ENCODE assay signal across 16 cellular contexts in the genomic region with DNA sequence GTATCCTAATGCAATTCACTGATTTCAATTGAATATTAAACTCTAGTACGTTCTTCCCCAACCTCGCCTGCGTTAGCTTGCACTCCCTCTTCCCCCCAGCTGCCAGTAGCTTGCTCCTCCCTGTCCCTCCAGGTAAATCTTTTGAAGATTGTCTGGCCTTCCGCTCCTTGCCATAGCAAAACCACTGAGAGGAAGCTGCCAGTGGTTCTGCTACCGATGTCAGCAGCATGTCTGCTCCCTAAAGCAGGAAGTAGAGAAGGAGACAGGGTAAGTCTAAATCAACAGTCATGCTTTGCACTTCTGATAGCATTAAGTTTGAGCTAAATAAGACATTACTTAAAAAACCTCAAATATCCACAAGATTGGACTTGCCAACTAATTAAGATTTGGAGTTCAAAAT.
A peak's percentile ranks its signal among the peaks of the same experiment; 100 is the strongest.
DNase-seq lines count a peak whose midpoint lies in the region; ATAC-seq, FAIRE-seq and TF ChIP-seq lines count a peak whose summit lies in the region.
"Had no signal": no experiment of that assay in that cellular context is flagged by ENCODE, and none has a peak within 500 bp of the region (broad histone marks: within the 10 kb centered on the region; RNA-seq: fewer than 3 reads in every experiment).

No MANE protein-coding gene starts in this region.

- H3K9me3 Mint-ChIP-seq in CD4-positive, CD25-positive, alpha-beta regulatory T cell, result peaks cover 0 to 2% (median 0%) of the 10 kb centered on the region in 7 donors
- H3K9me3 Mint-ChIP-seq: CD14-positive monocyte had no signal

- H3K4me3 ChIP-seq in CD4-positive, CD25-positive, alpha-beta regulatory T cell (ENCODE audit: low read depth, low read length), result no peak overlapping the region
- no peak overlapping the region for H3K4me3 ChIP-seq in GM12865 (ENCODE audit: low read depth, low read length)
- H3K4me3 ChIP-seq in GM12878, result no peak overlapping the region
- no peak overlapping the region for H3K4me3 ChIP-seq in GM23248
- H3K4me3 ChIP-seq: lung had no signal

- no peak for TF ChIP-seq EP300 in GM12878 (IDR thresholded peaks at IDR 0.05; ENCODE audit: borderline replicate concordance in 1 of 2, control insufficient read depth in 1 of 2, low read depth in 2 of 2, low read length in 2 of 2)

- H3K9ac ChIP-seq in GM12878 (ENCODE audit: control insufficient read depth, insufficient read depth, low read length) (no peak overlapping the region), GM23248 (no peak overlapping the region)

- no peaks in the 10 kb centered on the region for H3K9me3 ChIP-seq in CD4-positive, CD25-positive, alpha-beta regulatory T cell (ENCODE audit: control insufficient read depth in 2 of 2, low read length in 2 of 2)
- H3K9me3 ChIP-seq in GM12878 (replicated peaks; ENCODE audit: control insufficient read depth, insufficient read depth, low read length), result no peaks in the 10 kb centered on the region
- H3K9me3 ChIP-seq in GM23248 (ENCODE audit: low read depth), result no peaks in the 10 kb centered on the region

- SMC1A ChIA-PET in GM12878 (lab: Charles Lee; ENCODE audit: uncharacterized antibody, unreplicated experiment), result no interaction called here

- in situ Hi-C loops in GM12878 (cut with MboI) (no loop called here), GM23248 (cut with MboI) (no loop called here)

- RAD21 ChIA-PET in GM12878 (lab: Charles Lee; ENCODE audit: unreplicated experiment), result no interaction called here

- no peak for TF ChIP-seq POLR2A in GM12878 (IDR thresholded peaks at IDR 0.05; ENCODE audit: low read depth, low read length)

- no peak overlapping the region for H3K27ac ChIP-seq in CD4-positive, CD25-positive, alpha-beta regulatory T cell (ENCODE audit: insufficient read depth, low read length, poor library complexity, severe bottlenecking)
- no peak overlapping the region for H3K27ac ChIP-seq in GM12878 (ENCODE audit: control insufficient read depth, insufficient read depth)
- no peak overlapping the region for H3K27ac ChIP-seq in GM23248

- H3K27ac Mint-ChIP-seq in CD4-positive, CD25-positive, alpha-beta regulatory T cell, result no peak overlapping the region
- H3K27ac Mint-ChIP-seq: CD14-positive monocyte had no signal

- no peaks in the 10 kb centered on the region for H4K20me1 ChIP-seq in GM12878 (ENCODE audit: control insufficient read depth, insufficient read depth)
- H4K20me1 ChIP-seq in GM23248 (ENCODE audit: insufficient read depth), result no peaks in the 10 kb centered on the region

- H3K4me2 ChIP-seq in GM12878 (ENCODE audit: control insufficient read depth, insufficient read depth) (no peak overlapping the region), GM23248 (ENCODE audit: unreplicated experiment) (no peak overlapping the region)

- DNase-seq in CD4-positive, CD25-positive, alpha-beta regulatory T cell, result peak in 2 of 3 donors; percentile 1 to 51
- peak; percentile 13 for DNase-seq in GM12865 (ENCODE audit: low read depth)
- peak; percentile 18 for DNase-seq in MV-4-11 (lab: John Stamatoyannopoulos, UW)
- DNase-seq in GM12878 (ENCODE audit: low read depth, low spot score), result no peak
- DNase-seq in GM23248, result no peak
- no peak for DNase-seq in NCI-H2171 treated with DMSO at 0.1 percent for 48 hours (lab: John Stamatoyannopoulos, UW)
- no peak for DNase-seq in NCI-H446 (lab: John Stamatoyannopoulos, UW)
- no peak for DNase-seq in OCI-M2 (lab: John Stamatoyannopoulos, UW; ENCODE audit: unreplicated experiment)
- DNase-seq: activated CD8-positive, alpha-beta memory T cell treated with anti-CD3 and anti-CD28 coated beads, Interleukin-2, amount 50 U/mL, for 48 hours; aorta; NCI-H1436; NCI-H510A; nucleus accumbens; T1000 had no signal

- H3K27me3 ChIP-seq in CD4-positive, CD25-positive, alpha-beta regulatory T cell (ENCODE audit: control insufficient read depth, insufficient read depth, low read length), result no peaks in the 10 kb centered on the region
- H3K27me3 ChIP-seq in GM12878 (replicated peaks in 1 of 2; ENCODE audit: control insufficient read depth in 2 of 2, insufficient read depth in 2 of 2, low read length in 1 of 2) (no peaks in the 10 kb centered on the region), GM23248 (replicated peaks; ENCODE audit: insufficient read depth) (no peaks in the 10 kb centered on the region)

- peak in 1 of 2 donors; percentile 37 for ATAC-seq in CD4-positive, CD25-positive, alpha-beta regulatory T cell (ENCODE audit: low read depth in 2 of 2)
- ATAC-seq in GM12878, result peak; percentile 46

- POLR2A ChIA-PET in GM12878 (lab: Charles Lee), result no interaction called here

- FAIRE-seq in GM12878 (lab: Jason Lieb, UNC), result no peak

- H3K36me3 ChIP-seq in CD4-positive, CD25-positive, alpha-beta regulatory T cell (ENCODE audit: control insufficient read depth, insufficient read depth, low read length), result no peaks in the 10 kb centered on the region
- H3K36me3 ChIP-seq in GM12878 (ENCODE audit: control insufficient read depth in 2 of 2, insufficient read depth in 2 of 2, low read length in 1 of 2) (no peaks in the 10 kb centered on the region), GM23248 (ENCODE audit: low read depth) (no peaks in the 10 kb centered on the region)

- H3K4me1 ChIP-seq in CD4-positive, CD25-positive, alpha-beta regulatory T cell (ENCODE audit: control insufficient read depth, insufficient read depth, low read length, poor library complexity, severe bottlenecking), result no peaks in the 10 kb centered on the region
- H3K4me1 ChIP-seq in GM12878 (ENCODE audit: control insufficient read depth, insufficient read depth, low read length) (no peaks in the 10 kb centered on the region), GM23248 (ENCODE audit: insufficient read depth) (no peaks in the 10 kb centered on the region)

- H3K4me3 Mint-ChIP-seq in CD4-positive, CD25-positive, alpha-beta regulatory T cell, result peak overlapping the region in 1 of 4 donors; percentile 54
- H3K4me3 Mint-ChIP-seq: CD14-positive monocyte had no signal

- 17% methylated on average over 5 of the region's 5 CpGs for WGBS in GM12878 (ENCODE audit: insufficient coverage, insufficient replicate concordance, low lambda C conversion rate, missing lambda C conversion rate)
- 74 to 75% methylated on average over 5 of the region's 5 CpGs for WGBS in GM23248 (ENCODE audit: low coverage in 1 of 2, low lambda C conversion rate in 2 of 2, missing lambda C conversion rate in 2 of 2), 2 experiments

- intact Hi-C loops in GM12878 (cut with micrococcal nuclease; ENCODE audit: unreplicated experiment), result no loop called here

- peaks cover 9% of the 10 kb centered on the region for H3K27me3 Mint-ChIP-seq in CD4-positive, CD25-positive, alpha-beta regulatory T cell

- no peaks in the 10 kb centered on the region for H3F3A ChIP-seq in GM23248 (ENCODE audit: insufficient read depth)

- H3K4me1 Mint-ChIP-seq in CD4-positive, CD25-positive, alpha-beta regulatory T cell, result peaks cover 5 to 9% (median 7%) of the 10 kb centered on the region in 4 donors

- no peak overlapping the region for H2AFZ ChIP-seq in GM12878 (ENCODE audit: control insufficient read depth, low read depth, low read length)
- H2AFZ ChIP-seq in GM23248, result no peak overlapping the region

- TF ChIP-seq RAD21 in GM12878 (IDR thresholded peaks at IDR 0.05; ENCODE audit: insufficient read depth, low read depth, low read length), result no peak

- no TSS peak for BruUV-seq in GM12878 (replicated peaks; lab: Mats Ljungman, UMichigan)

- CTCF ChIA-PET in GM12878 (lab: Yijun Ruan, JAX), result interaction anchor here (0.6 kb wide), 1 partner anchor 424 kb away, joined by 3 read pairs; no protein-coding TSS in a partner anchor

- H3K9me2 ChIP-seq in GM23248 (ENCODE audit: insufficient read depth), result no peaks in the 10 kb centered on the region

- no peaks in the 10 kb centered on the region for H3K36me3 Mint-ChIP-seq in CD4-positive, CD25-positive, alpha-beta regulatory T cell
- H3K36me3 Mint-ChIP-seq: CD14-positive monocyte had no signal

- no peak for TF ChIP-seq CTCF in GM12865 (IDR thresholded peaks at IDR 0.05; ENCODE audit: insufficient read depth, low read depth, low read length, missing control alignments)
- no peak for TF ChIP-seq CTCF in GM12878 (IDR thresholded peaks at IDR 0.05 in 2 of 3, conservative IDR thresholded peaks at IDR 0.05 in 1 of 3; ENCODE audit: control insufficient read depth in 2 of 3, extremely low read depth in 1 of 3, insufficient read depth in 1 of 3, low read depth in 3 of 3, low read length in 3 of 3)

- H3K79me2 ChIP-seq in GM12878 (ENCODE audit: control insufficient read depth, insufficient read depth, low read length), result no peaks in the 10 kb centered on the region
- H3K79me2 ChIP-seq in GM23248 (ENCODE audit: insufficient read depth), result no peaks in the 10 kb centered on the region

TF ChIP-seq in GM12878, 131 proteins besides CTCF, POLR2A, EP300 and RAD21 (continues in another document):
- TF ChIP-seq BACH1 (IDR thresholded peaks at IDR 0.05; ENCODE audit: borderline replicate concordance) (no peak), SREBF1 (IDR thresholded peaks at IDR 0.05; ENCODE audit: low read length) (no peak), IRF3 (IDR thresholded peaks at IDR 0.05) (no peak), EED (IDR thresholded peaks at IDR 0.05; ENCODE audit: low read depth) (no peak), SPI1 (IDR thresholded peaks at IDR 0.05; ENCODE audit: borderline replicate concordance, insufficient read depth, low read depth, low read length) (no peak), NRF1 (conservative IDR thresholded peaks at IDR 0.05; ENCODE audit: low read depth, low read length) (no peak), KAT2A (conservative IDR thresholded peaks at IDR 0.05; ENCODE audit: control insufficient read depth, low read depth, low read length) (no peak), ZNF622 (IDR thresholded peaks at IDR 0.05) (no peak), PAX8 (IDR thresholded peaks at IDR 0.05) (no peak), BMI1 (IDR thresholded peaks at IDR 0.05; ENCODE audit: borderline replicate concordance) (no peak), MXI1 (IDR thresholded peaks at IDR 0.05; ENCODE audit: low read depth, low read length) (no peak), TARDBP (IDR thresholded peaks at IDR 0.05; ENCODE audit: borderline replicate concordance) (no peak)

Comparison
In these comparisons a context has a peak if more than half of its experiments do, and no peak if none do; other contexts are left out.
1. DNase-seq: peak in CD4-positive, CD25-positive, alpha-beta regulatory T cell (2 of 3), GM12865 (single experiment) and MV-4-11 (single experiment); none in GM12878 (single experiment), GM23248 (single experiment), NCI-H2171 treated with DMSO at 0.1 percent for 48 hours (single experiment), NCI-H446 (0 of 2) and OCI-M2 (single experiment).